ENCODE assay signal across 34 cellular contexts in the genomic region with DNA sequence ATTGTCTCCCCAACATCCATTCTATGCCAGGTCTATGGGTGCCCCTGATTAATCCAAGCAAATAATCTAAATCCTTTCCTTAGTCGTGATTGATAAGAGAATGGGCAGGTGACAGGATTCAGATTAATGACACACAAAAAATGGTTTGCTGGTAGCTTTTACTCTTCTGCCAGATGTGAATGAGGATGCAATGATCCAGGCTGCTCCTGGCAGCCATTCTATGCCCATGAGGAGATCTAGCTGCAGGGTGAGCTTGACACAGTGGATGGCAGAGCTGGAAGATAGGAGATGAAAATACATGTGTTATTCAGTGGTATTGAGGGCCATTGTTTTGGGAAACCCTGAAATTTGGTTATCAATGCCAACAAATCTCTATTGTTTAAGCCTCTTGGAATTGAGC.
"Had no signal": no experiment of that assay in that cellular context is flagged by ENCODE, and none has a peak within 500 bp of the region (broad histone marks: within the 10 kb centered on the region; RNA-seq: fewer than 3 reads in every experiment).

No MANE protein-coding gene starts in this region.

- H3K27me3 ChIP-seq: MG63 had no signal

- H3K27ac ChIP-seq: KMS-11 had no signal

- H3K9ac ChIP-seq: KMS-11 had no signal

- H3K9me3 ChIP-seq: MG63 had no signal

- DNase-seq: Karpas-422, Kasumi-1, MG63, MM.1S, MV-4-11, NCI-H1048, NCI-H1092, NCI-H1092 treated with DMSO at 0.1 percent for 48 hours, NCI-H1105, NCI-H1105 treated with DMSO at 0.1 percent for 48 hours, NCI-H1417, NCI-H1417 treated with DMSO at 0.1 percent for 48 hours, NCI-H1436, NCI-H1436 treated with DMSO at 0.1 percent for 48 hours, NCI-H146, NCI-H1694, NCI-H1694 treated with DMSO at 0.1 percent for 48 hours, NCI-H187, NCI-H187 treated with DMSO at 0.1 percent for 48 hours, NCI-H1930, NCI-H2029, NCI-H2029 treated with DMSO at 0.1 percent for 48 hours, NCI-H2081, NCI-H2081 treated with DMSO at 0.1 percent for 48 hours, NCI-H2107, NCI-H2171, NCI-H2171 treated with DMSO at 0.1 percent for 48 hours, NCI-H2227 treated with DMSO at 0.1 percent for 48 hours, NCI-H226, NCI-H345, NCI-H446, NCI-H446 treated with DMSO at 0.1 percent for 48 hours, NCI-H510A had no signal

- H3K4me2 ChIP-seq: KMS-11 had no signal

- H3K4me3 ChIP-seq: MG63 had no signal

- H3K36me3 ChIP-seq: MG63 had no signal
